22 cellular contexts compared by ENCODE assay signal in the genomic region with DNA sequence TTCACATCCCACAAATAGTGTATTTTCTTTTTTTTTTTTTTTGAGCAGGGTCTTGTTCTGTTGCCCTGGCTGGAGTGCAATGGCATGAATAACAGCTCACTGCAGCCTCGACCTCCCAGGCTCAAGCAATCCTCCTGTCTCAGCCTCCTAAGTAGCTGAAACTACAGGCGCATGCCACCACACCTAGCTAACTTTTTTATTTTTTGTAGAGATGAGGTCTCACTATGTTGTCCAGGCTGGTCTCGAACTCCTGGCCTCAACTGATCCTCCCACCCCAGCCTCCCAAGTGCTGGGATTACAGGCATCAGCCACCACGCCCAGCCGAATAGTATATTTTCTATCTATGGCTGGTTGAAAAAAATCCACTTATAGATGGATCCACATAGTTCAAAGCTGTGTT. TPM values are rescaled to one million over a fixed set of nuclear protein-coding genes. Genes with fewer than 3 reads are reported as not detected.
DNase-seq lines count a peak whose midpoint lies in the region; ATAC-seq and TF ChIP-seq lines count a peak whose summit lies in the region.
"Had no signal": no experiment of that assay in that cellular context is flagged by ENCODE, and none has a peak within 500 bp of the region (broad histone marks: within the 10 kb centered on the region; RNA-seq: fewer than 3 reads in every experiment).

No MANE protein-coding gene starts in this region.

- no peak overlapping the region for H3K27ac ChIP-seq in WERI-Rb-1
- H3K27ac ChIP-seq: 22Rv1; BLaER1 treated with 17β-estradiol and CSF1 and Interleukin-3, amounts not matched to agents 10 nM and 100 nM; GM23248 had no signal

- no peak for TF ChIP-seq CTCF in WTC11 (IDR thresholded peaks at IDR 0.05)
- no peak for TF ChIP-seq CTCF in natural killer cell (IDR thresholded peaks at IDR 0.05)
- TF ChIP-seq CTCF in WERI-Rb-1 (IDR thresholded peaks at IDR 0.05; ENCODE audit: low read depth, low read length), result no peak

- intact Hi-C loops in activated CD4-positive, alpha-beta T cell treated with anti-CD3 and anti-CD28 coated beads, Interleukin-2, amount 10 ng/mL, durations not matched to agents 24 days and 14 days (cut with micrococcal nuclease), result no loop called here
- intact Hi-C loops in natural killer cell (cut with micrococcal nuclease), result no loop called here

- H3K27me3 Mint-ChIP-seq in activated CD4-positive, alpha-beta T cell treated with anti-CD3 and anti-CD28 coated beads, Interleukin-2, amount 10 ng/mL, durations not matched to agents 24 days and 14 days, result no peaks in the 10 kb centered on the region
- no peaks in the 10 kb centered on the region for H3K27me3 Mint-ChIP-seq in activated CD4-positive, alpha-beta T cell treated with anti-CD3 and anti-CD28 coated beads, Interleukin-2, amount 10 ng/mL, durations not matched to agents 7 days and 5 days
- H3K27me3 Mint-ChIP-seq in WTC11 (ENCODE audit: low read depth), result no peaks in the 10 kb centered on the region
- no peaks in the 10 kb centered on the region for H3K27me3 Mint-ChIP-seq in natural killer cell (ENCODE audit: low read depth in 2 of 2)
- H3K27me3 Mint-ChIP-seq: CD4-positive, alpha-beta T cell; CD8-positive, alpha-beta memory T cell had no signal

- no peak for DNase-seq in activated CD4-positive, alpha-beta T cell treated with anti-CD3 and anti-CD28 coated beads, Interleukin-2, amount 10 ng/mL, durations not matched to agents 24 days and 14 days
- no peak for DNase-seq in activated CD4-positive, alpha-beta T cell treated with anti-CD3 and anti-CD28 coated beads, Interleukin-2, amount 10 ng/mL, durations not matched to agents 7 days and 5 days
- DNase-seq in WTC11 (ENCODE audit: low spot score) (no peak), natural killer cell (no peak), WERI-Rb-1 (no peak), NOMO-1 (lab: John Stamatoyannopoulos, UW; ENCODE audit: unreplicated experiment in 2 of 2) (no peak)
- DNase-seq: AML-193; BE2C; CD4-positive, alpha-beta T cell; CD8-positive, alpha-beta memory T cell; DMS 273 treated with DMSO at 0.1 percent for 48 hours; DMS79; EL; GDM1; GM23248; H7; HCEC 1CT had no signal

- no peak overlapping the region for H3K4me3 ChIP-seq in WERI-Rb-1 (ENCODE audit: low read depth, low read length)
- H3K4me3 ChIP-seq: BLaER1 treated with 17β-estradiol and CSF1 and Interleukin-3, amounts not matched to agents 10 nM and 100 nM; GM12878; GM23248 had no signal

- H3K27ac Mint-ChIP-seq in activated CD4-positive, alpha-beta T cell treated with anti-CD3 and anti-CD28 coated beads, Interleukin-2, amount 10 ng/mL, durations not matched to agents 24 days and 14 days, result peak overlapping the region; percentile 51
- no peak overlapping the region for H3K27ac Mint-ChIP-seq in activated CD4-positive, alpha-beta T cell treated with anti-CD3 and anti-CD28 coated beads, Interleukin-2, amount 10 ng/mL, durations not matched to agents 7 days and 5 days
- H3K27ac Mint-ChIP-seq in WTC11, result no peak overlapping the region
- no peak overlapping the region for H3K27ac Mint-ChIP-seq in natural killer cell
- H3K27ac Mint-ChIP-seq: CD4-positive, alpha-beta T cell had no signal

- peaks cover 9% of the 10 kb centered on the region for H3K9me3 Mint-ChIP-seq in activated CD4-positive, alpha-beta T cell treated with anti-CD3 and anti-CD28 coated beads, Interleukin-2, amount 10 ng/mL, durations not matched to agents 24 days and 14 days
- H3K9me3 Mint-ChIP-seq in activated CD4-positive, alpha-beta T cell treated with anti-CD3 and anti-CD28 coated beads, Interleukin-2, amount 10 ng/mL, durations not matched to agents 7 days and 5 days, result peaks cover 18% of the 10 kb centered on the region
- H3K9me3 Mint-ChIP-seq in WTC11 (peaks cover 13% of the 10 kb centered on the region), natural killer cell (peaks cover 0 to 8% of the 10 kb centered on the region in 2 donors)

- no peak overlapping the region for H3K4me3 Mint-ChIP-seq in activated CD4-positive, alpha-beta T cell treated with anti-CD3 and anti-CD28 coated beads, Interleukin-2, amount 10 ng/mL, durations not matched to agents 24 days and 14 days
- H3K4me3 Mint-ChIP-seq in activated CD4-positive, alpha-beta T cell treated with anti-CD3 and anti-CD28 coated beads, Interleukin-2, amount 10 ng/mL, durations not matched to agents 7 days and 5 days, result no peak overlapping the region
- H3K4me3 Mint-ChIP-seq in WTC11 (no peak overlapping the region), natural killer cell (peak overlapping the region; percentile 21)
- H3K4me3 Mint-ChIP-seq: CD14-positive monocyte; CD4-positive, alpha-beta T cell; CD8-positive, alpha-beta memory T cell had no signal

- H3K36me3 Mint-ChIP-seq in activated CD4-positive, alpha-beta T cell treated with anti-CD3 and anti-CD28 coated beads, Interleukin-2, amount 10 ng/mL, durations not matched to agents 24 days and 14 days (ENCODE audit: low read depth), result peaks cover 44% of the 10 kb centered on the region
- peaks cover 54% of the 10 kb centered on the region for H3K36me3 Mint-ChIP-seq in activated CD4-positive, alpha-beta T cell treated with anti-CD3 and anti-CD28 coated beads, Interleukin-2, amount 10 ng/mL, durations not matched to agents 7 days and 5 days (ENCODE audit: low read depth)
- H3K36me3 Mint-ChIP-seq in WTC11 (peaks cover 17% of the 10 kb centered on the region), natural killer cell (peaks cover 10% of the 10 kb centered on the region)

- H3K36me3 ChIP-seq in WERI-Rb-1, result peaks cover 27% of the 10 kb centered on the region
- H3K36me3 ChIP-seq: BE2C had no signal

- ATAC-seq in WTC11 (no peak), natural killer cell (no peak), HG02970 (IDR thresholded peaks at IDR 0.05; ENCODE audit: low FRiP score, unreplicated experiment) (no peak)
- ATAC-seq: GM12878 had no signal

- no peaks in the 10 kb centered on the region for H3K27me3 ChIP-seq in WERI-Rb-1 (ENCODE audit: insufficient read depth, low read depth, severe bottlenecking)
- H3K27me3 ChIP-seq: BE2C; BLaER1 treated with 17β-estradiol and CSF1 and Interleukin-3, amounts not matched to agents 10 nM and 100 nM had no signal

- CTCF ChIA-PET in activated CD4-positive, alpha-beta T cell treated with anti-CD3 and anti-CD28 coated beads, Interleukin-2, amount 10 ng/mL, durations not matched to agents 7 days and 5 days (lab: Charles Lee), result interaction anchor here (0.6 to 1.8 kb wide), 3 partner anchors 12 to 90 kb away, joined by 3 to 4 read pairs (median 3); no protein-coding TSS in a partner anchor
- CTCF ChIA-PET in WTC11 (lab: Charles Lee), result no interaction called here

- peaks cover 41% of the 10 kb centered on the region for H3K4me1 Mint-ChIP-seq in activated CD4-positive, alpha-beta T cell treated with anti-CD3 and anti-CD28 coated beads, Interleukin-2, amount 10 ng/mL, durations not matched to agents 24 days and 14 days
- peaks cover 56% of the 10 kb centered on the region for H3K4me1 Mint-ChIP-seq in activated CD4-positive, alpha-beta T cell treated with anti-CD3 and anti-CD28 coated beads, Interleukin-2, amount 10 ng/mL, durations not matched to agents 7 days and 5 days
- H3K4me1 Mint-ChIP-seq in WTC11 (peaks cover 25% of the 10 kb centered on the region), natural killer cell (peaks cover 12 to 19% of the 10 kb centered on the region in 2 donors)

- no peaks in the 10 kb centered on the region for H3K9me3 ChIP-seq in WERI-Rb-1 (ENCODE audit: severe bottlenecking)
- H3K9me3 ChIP-seq: BE2C had no signal

- POLR2A ChIA-PET in activated CD4-positive, alpha-beta T cell treated with anti-CD3 and anti-CD28 coated beads, Interleukin-2, amount 10 ng/mL, durations not matched to agents 7 days and 5 days (lab: Charles Lee), result no interaction called here
- POLR2A ChIA-PET in WTC11 (lab: Charles Lee), result no interaction called here

TF ChIP-seq in WTC11, 78 proteins besides CTCF, POLR2A, EP300 and RAD21:
- TF ChIP-seq ZNF317 (CRISPR knock-in tag; IDR thresholded peaks at IDR 0.05; ENCODE audit: borderline replicate concordance, low read depth) (no peak), ZNF219 (CRISPR knock-in tag; IDR thresholded peaks at IDR 0.05; ENCODE audit: borderline replicate concordance) (no peak), ZNF121 (CRISPR knock-in tag; IDR thresholded peaks at IDR 0.05) (peak; percentile 59; the same call in 1 of the 2 replicates), AFF4 (CRISPR knock-in tag; IDR thresholded peaks at IDR 0.05; ENCODE audit: borderline replicate concordance) (no peak)

RNA-seq across cellular contexts. Expression of gene EZH2, which starts 12.5 kb away (rescaled TPM):
- 120 and 126 TPM in 2 replicates for total RNA-seq in activated CD4-positive, alpha-beta T cell treated with anti-CD3 and anti-CD28 coated beads, Interleukin-2, amount 10 ng/mL, durations not matched to agents 24 days and 14 days
- total RNA-seq in activated CD4-positive, alpha-beta T cell treated with anti-CD3 and anti-CD28 coated beads, Interleukin-2, amount 10 ng/mL, durations not matched to agents 7 days and 5 days, result 100 to 1,000 TPM; 120 to 128 TPM
- total RNA-seq in WTC11 (2021) (28.5 to 35.4 TPM (median 28.6 TPM) in 3 replicates), natural killer cell (10 to 100 TPM; 33.4 to 42.7 (median 35.8) TPM)
